Comparison of ENCODE assay signal across 8 cellular contexts in the genomic region with DNA sequence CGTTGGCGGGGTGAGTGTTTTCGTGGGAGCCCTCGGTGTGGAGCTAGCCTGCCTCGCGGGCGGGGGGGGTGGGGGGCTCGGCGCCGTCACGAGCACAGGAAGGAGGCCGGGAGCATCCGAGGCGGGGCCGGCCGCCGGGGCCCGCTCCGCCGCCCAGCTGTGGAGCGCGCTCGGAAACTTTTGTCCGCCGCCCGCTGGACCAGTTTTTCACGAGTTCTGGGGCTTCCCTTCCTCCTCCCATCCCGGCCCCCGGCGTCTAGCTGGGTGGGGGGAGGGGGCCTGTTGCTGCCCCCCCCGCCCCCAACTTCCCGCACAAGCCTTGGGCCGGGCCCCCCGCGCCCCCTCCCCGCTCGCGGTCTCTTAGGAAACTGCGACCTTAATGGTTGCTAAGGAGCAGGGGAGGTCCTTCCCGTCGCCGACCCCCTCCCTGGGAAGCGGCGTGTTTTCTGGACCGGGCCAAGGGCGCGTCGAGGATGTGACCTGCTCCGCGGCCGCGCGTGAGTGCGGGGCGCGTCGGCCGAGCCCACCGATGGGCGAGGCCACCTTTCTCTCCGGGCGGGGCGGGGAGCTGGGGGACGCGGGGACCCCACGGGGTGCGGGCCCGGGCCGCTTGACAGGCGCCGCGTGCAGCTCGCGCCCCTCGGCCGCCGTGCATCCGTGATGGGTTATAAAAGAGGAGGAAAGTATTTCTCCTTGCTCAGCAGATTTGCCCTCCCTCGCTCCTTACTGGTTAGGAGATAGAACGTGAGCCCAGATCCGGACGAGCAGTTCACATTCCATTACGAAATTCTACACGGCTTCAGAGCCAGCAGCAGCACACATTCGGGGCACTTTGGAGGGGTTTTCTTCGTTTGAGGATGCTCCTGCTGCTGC. TPM values are rescaled to one million over a fixed set of nuclear protein-coding genes. Genes with fewer than 3 reads are reported as not detected.
A peak's percentile ranks its signal among the peaks of the same experiment; 100 is the strongest.
DNase-seq lines count a peak whose midpoint lies in the region; ATAC-seq and TF ChIP-seq lines count a peak whose summit lies in the region.

No MANE protein-coding gene starts in this region.

- in situ Hi-C loops in SK-MEL-5 (cut with HindIII; ENCODE audit: low pct_unique_long_range_greater_than_20kb, low sequenced_read_pairs), result no loop called here

- ATAC-seq in HG03432 (IDR thresholded peaks at IDR 0.05; ENCODE audit: unreplicated experiment), result peak; percentile 20
- peak; percentile 55 to 71 for ATAC-seq in left cardiac atrium
- no peak for ATAC-seq in HG02571 (IDR thresholded peaks at IDR 0.05; ENCODE audit: unreplicated experiment)
- ATAC-seq in HG03342 (IDR thresholded peaks at IDR 0.05; ENCODE audit: unreplicated experiment), result no peak

- intact Hi-C loops in adrenal gland (cut with DNase I) (loop anchor here in 1 of 2 donors (5.0 to 10.0 kb wide), 2 partner anchors 54 to 133 kb away; no protein-coding TSS in a partner anchor), left cardiac atrium (cut with DNase I) (loop anchor here (2.0 to 10.0 kb wide), 2 partner anchors 30 to 116 kb away; no protein-coding TSS in a partner anchor)

- H3K4me3 ChIP-seq in adrenal gland (peak overlapping the region in 3 of 4 donors; percentile 66 to 87 (median 83)), rectal smooth muscle tissue (ENCODE audit: low read length) (peak overlapping the region; percentile 67)

- peak in 1 of 2 donors; percentile 74 for TF ChIP-seq POLR2A in adrenal gland (IDR thresholded peaks at IDR 0.05)

- peak overlapping the region; percentile 53 for H3K9ac ChIP-seq in rectal smooth muscle tissue (ENCODE audit: low read length)

- 0 to 1% (median 0%) methylated on average over 8 to 85 of the region's 86 CpGs for WGBS in adrenal gland, 4 donors

- H3K27ac ChIP-seq in adrenal gland, result peak overlapping the region; percentile 77 to 97 (median 89)
- H3K27ac ChIP-seq in rectal smooth muscle tissue (ENCODE audit: low read depth, low read length), result peak overlapping the region; percentile 72

- TF ChIP-seq CTCF in adrenal gland (IDR thresholded peaks at IDR 0.05), result no peak

- no peaks in the 10 kb centered on the region for H3K36me3 ChIP-seq in adrenal gland (replicated peaks in 1 of 2)
- no peaks in the 10 kb centered on the region for H3K36me3 ChIP-seq in rectal smooth muscle tissue (ENCODE audit: control insufficient read depth, insufficient read depth, low read length)

- H3K9me3 ChIP-seq in adrenal gland (replicated peaks in 1 of 3), result no peaks in the 10 kb centered on the region

- DNase-seq in COLO829 (ENCODE audit: low spot score), result peak; percentile 71
- DNase-seq in SK-MEL-5 (ENCODE audit: low read depth, low spot score), result peak; percentile 69
- peak; percentile 65 to 88 (median 84) for DNase-seq in adrenal gland
- DNase-seq in left cardiac atrium, result peak; percentile 71

- H3K27me3 ChIP-seq in adrenal gland, result no peaks in the 10 kb centered on the region
- no peaks in the 10 kb centered on the region for H3K27me3 ChIP-seq in rectal smooth muscle tissue (ENCODE audit: control insufficient read depth, insufficient read depth, low read length)

- H3K4me1 ChIP-seq in adrenal gland (replicated peaks in 1 of 2), result peaks cover 8 to 39% of the 10 kb centered on the region in 2 donors
- H3K4me1 ChIP-seq in rectal smooth muscle tissue (ENCODE audit: control insufficient read depth, insufficient read depth, low read length), result peaks cover 12% of the 10 kb centered on the region

RNA-seq across cellular contexts. Expression of a gene that starts 1.4 kb away (rescaled TPM):
- total RNA-seq in SK-MEL-5 (2014; rRNA removed; shearing (Covaris generic)), result 15.7 and 19.5 TPM in 2 replicates
- polyA plus RNA-seq in SK-MEL-5 (2015; cell fraction: cytosol; rRNA removed), result 20.0 and 26.7 TPM in 2 replicates
- polyA plus RNA-seq in SK-MEL-5 (2015; cell fraction: nucleus; rRNA removed), result 18.9 and 21.5 TPM in 2 replicates
- total RNA-seq in adrenal gland (10 to 100 TPM; 45.9 to 79.5 (median 58.3) TPM), left cardiac atrium (10 to 100 TPM; 34.2 to 37.6 TPM)
- polyA plus RNA-seq in adrenal gland, result 10 to 100 TPM in 2 of 3 donors, 1 to 10 TPM in 1; 8.0 to 24.2 (median 20.6) TPM

Comparison
In these comparisons a context has a peak if more than half of its experiments do, and no peak if none do; other contexts are left out.
1. ATAC-seq: peak in HG03432 (single experiment) and left cardiac atrium (2 of 2); none in HG02571 (single experiment) and HG03342 (single experiment).
2. Peak in every context shown above with its lines, with median percentiles within 50 percentile points of each other: DNase-seq.